8 cellular contexts compared by ENCODE assay signal in genomic region chr6:16712250-16712930, GRCh38. TPM values are rescaled to one million over a fixed set of nuclear protein-coding genes. Genes with fewer than 3 reads are reported as not detected.
DNase-seq lines count a peak whose midpoint lies in the region; ATAC-seq and TF ChIP-seq lines count a peak whose summit lies in the region.

No MANE protein-coding gene starts in this region.

- H3K36me3 ChIP-seq in neuronal stem cell (replicated peaks in 1 of 2; ENCODE audit: control insufficient read depth in 2 of 2, insufficient read depth in 2 of 2, low read length in 2 of 2) = no peaks in the 10 kb centered on the region

- H3K18ac ChIP-seq in neuronal stem cell (ENCODE audit: low read length) = no peak overlapping the region

- no peak overlapping the region for H2BK12ac ChIP-seq in neuronal stem cell (ENCODE audit: low read length)

- H3K4me3 ChIP-seq in GM12865 (ENCODE audit: low read depth, low read length) (no peak overlapping the region), neuronal stem cell (ENCODE audit: low read length in 2 of 2) (no peak overlapping the region)

- no peaks in the 10 kb centered on the region for H3K27me3 ChIP-seq in neuronal stem cell (ENCODE audit: control insufficient read depth in 3 of 3, insufficient read depth in 3 of 3, low read depth in 1 of 3, low read length in 3 of 3)

- H3K14ac ChIP-seq in neuronal stem cell (ENCODE audit: low read length) = no peak overlapping the region

- no peak overlapping the region for H3K4me2 ChIP-seq in neuronal stem cell (ENCODE audit: insufficient read depth, low read length, poor library complexity, severe bottlenecking)

- ATAC-seq in GM21717 (IDR thresholded peaks at IDR 0.05; ENCODE audit: unreplicated experiment) = peak; percentile 83

- H3K9ac ChIP-seq in neuronal stem cell (ENCODE audit: low read depth, low read length, poor library complexity) = no peak overlapping the region

- no peak overlapping the region for H3K23ac ChIP-seq in neuronal stem cell (ENCODE audit: low read depth, low read length, poor library complexity)

- DNase-seq in GM12865 (ENCODE audit: low read depth) (peak; percentile 70), NCI-H526 treated with DMSO at 0.1 percent for 48 hours (lab: John Stamatoyannopoulos, UW) (peak; percentile 51), neuronal stem cell (ENCODE audit: low spot score) (no peak), H4 (ENCODE audit: low spot score) (no peak), DMS153 treated with DMSO at 0.1 percent for 48 hours (lab: John Stamatoyannopoulos, UW; ENCODE audit: unreplicated experiment) (no peak), HUDEP-2 (lab: John Stamatoyannopoulos, UW; ENCODE audit: unreplicated experiment in 76 of 76) (no peak)

- no peak overlapping the region for H2AK5ac ChIP-seq in neuronal stem cell (ENCODE audit: low read depth, low read length)

- no peak overlapping the region for H2BK120ac ChIP-seq in neuronal stem cell (ENCODE audit: low read depth, low read length)

- H3K79me1 ChIP-seq in neuronal stem cell (ENCODE audit: low read depth, low read length) = no peaks in the 10 kb centered on the region

- H3K27ac ChIP-seq in cingulate gyrus (ENCODE audit: low read depth, low read length) (peak overlapping the region; percentile 15), neuronal stem cell (replicated peaks; ENCODE audit: low read length) (no peak overlapping the region)

- no peak overlapping the region for H4K91ac ChIP-seq in neuronal stem cell (ENCODE audit: low read depth, low read length, poor library complexity)

- H2AFZ ChIP-seq in neuronal stem cell (ENCODE audit: low read length) = peak overlapping the region; percentile 78

- H2BK5ac ChIP-seq in neuronal stem cell (ENCODE audit: low read length) = no peak overlapping the region

- no peak overlapping the region for H3K4ac ChIP-seq in neuronal stem cell (ENCODE audit: low read length)

- WGBS in neuronal stem cell (ENCODE audit: extremely low coverage in 2 of 2, insufficient read length in 2 of 2, insufficient replicate concordance in 1 of 2), 2 donors = no CpG with 5 or more reads among the region's 12 CpGs

- no peak overlapping the region for H4K8ac ChIP-seq in neuronal stem cell (ENCODE audit: low read depth, low read length)

- H3K9me3 ChIP-seq in neuronal stem cell (replicated peaks in 1 of 2; ENCODE audit: control insufficient read depth in 2 of 2, insufficient read depth in 1 of 2, low read depth in 1 of 2, low read length in 2 of 2) = no peaks in the 10 kb centered on the region

- H2BK15ac ChIP-seq in neuronal stem cell (ENCODE audit: low read length) = no peak overlapping the region

- no peak for TF ChIP-seq CTCF in GM12865 (IDR thresholded peaks at IDR 0.05; ENCODE audit: insufficient read depth, low read depth, low read length, missing control alignments)

- peaks cover 3 to 9% of the 10 kb centered on the region in 2 donors for H3K4me1 ChIP-seq in neuronal stem cell (ENCODE audit: control insufficient read depth in 2 of 2, insufficient read depth in 1 of 2, low read depth in 1 of 2, low read length in 2 of 2)

RNA-seq across cellular contexts. Expression of gene ATXN1, which starts 48.9 kb away (rescaled TPM):
- polyA plus RNA-seq in neuronal stem cell (2013, experiment 1 of 2) = 1.3 TPM
- polyA plus RNA-seq in neuronal stem cell (2013, experiment 2 of 2) = 1.9 TPM
- total RNA-seq in H4 (2014; rRNA removed; shearing (Covaris generic)) = 14.6 and 18.9 TPM in 2 replicates

Comparison
In these comparisons a context has a peak if more than half of its experiments do, and no peak if none do; other contexts are left out.
1. DNase-seq: peak in GM12865 (single experiment) and NCI-H526 treated with DMSO at 0.1 percent for 48 hours (single experiment); none in neuronal stem cell (single experiment), H4 (single experiment), DMS153 treated with DMSO at 0.1 percent for 48 hours (single experiment) and HUDEP-2 (0 of 76).